In genomic region chr10:100167521-100168312, GRCh38 we compare ENCODE assay signal across 12 cellular contexts. TPM values are rescaled to one million over a fixed set of nuclear protein-coding genes. Genes with fewer than 3 reads are reported as not detected.
DNase-seq lines count a peak whose midpoint lies in the region; ATAC-seq and TF ChIP-seq lines count a peak whose summit lies in the region.
"Had no signal": no experiment of that assay in that cellular context is flagged by ENCODE, and none has a peak within 500 bp of the region (broad histone marks: within the 10 kb centered on the region; RNA-seq: fewer than 3 reads in every experiment).

No MANE protein-coding gene starts in this region.

- peaks cover 5% of the 10 kb centered on the region for H3K9me3 Mint-ChIP-seq in activated naive CD8-positive, alpha-beta T cell treated with anti-CD3 and anti-CD28 coated beads, Interleukin-2, amount 50 U/mL, for 24 hours

- H3K79me1 ChIP-seq in mesenchymal stem cell (replicated peaks; ENCODE audit: low read length, poor library complexity, severe bottlenecking): peaks cover 10% of the 10 kb centered on the region

- H2BK15ac ChIP-seq in mesenchymal stem cell (ENCODE audit: low read depth, poor library complexity, severe bottlenecking): no peak overlapping the region

- no peak overlapping the region for H3K18ac ChIP-seq in mesenchymal stem cell (ENCODE audit: low read depth in 1 of 2, low read length in 2 of 2)

- peak overlapping the region; percentile 19 for H3K27ac Mint-ChIP-seq in activated naive CD8-positive, alpha-beta T cell treated with anti-CD3 and anti-CD28 coated beads, Interleukin-2, amount 50 U/mL, for 24 hours

- H3K9ac ChIP-seq in mesenchymal stem cell (ENCODE audit: low read length): peak overlapping the region; percentile 28

- no peak overlapping the region for H2BK5ac ChIP-seq in mesenchymal stem cell (ENCODE audit: low read depth, low read length, poor library complexity, severe bottlenecking)

- H3K36me3 Mint-ChIP-seq in activated naive CD8-positive, alpha-beta T cell treated with anti-CD3 and anti-CD28 coated beads, Interleukin-2, amount 50 U/mL, for 24 hours (ENCODE audit: low read depth): peaks cover 58% of the 10 kb centered on the region

- no peak overlapping the region for H3K4me2 ChIP-seq in mesenchymal stem cell (ENCODE audit: low read length, poor library complexity, severe bottlenecking)
- H3K4me2 ChIP-seq: smooth muscle cell had no signal

- H3K4me1 ChIP-seq in left ventricle myocardium inferior (peaks cover 8% of the 10 kb centered on the region), mesenchymal stem cell (ENCODE audit: control insufficient read depth, insufficient read depth, low read depth, low read length) (peaks cover 1% of the 10 kb centered on the region)
- H3K4me1 ChIP-seq: ascending aorta, BE2C had no signal

- H2AFZ ChIP-seq in mesenchymal stem cell (ENCODE audit: low read depth, low read length): no peak overlapping the region

- no peak overlapping the region for H3K4ac ChIP-seq in mesenchymal stem cell (ENCODE audit: low read depth in 1 of 2, low read length in 2 of 2)

- no peak overlapping the region for H3K14ac ChIP-seq in mesenchymal stem cell (ENCODE audit: low read length in 2 of 2)

- intact Hi-C loops in left ventricle myocardium inferior (cut with micrococcal nuclease) (no loop called here), left ventricle myocardium superior (cut with micrococcal nuclease) (no loop called here)

- H3K23ac ChIP-seq in mesenchymal stem cell (ENCODE audit: low read length in 2 of 2): no peak overlapping the region

- H3K27me3 Mint-ChIP-seq in activated naive CD8-positive, alpha-beta T cell treated with anti-CD3 and anti-CD28 coated beads, Interleukin-2, amount 50 U/mL, for 24 hours: no peaks in the 10 kb centered on the region

- no peaks in the 10 kb centered on the region for H3K9me3 ChIP-seq in left ventricle myocardium inferior (replicated peaks)
- peaks cover 5% of the 10 kb centered on the region for H3K9me3 ChIP-seq in mesenchymal stem cell (ENCODE audit: control insufficient read depth, low read length)
- H3K9me3 ChIP-seq: ascending aorta, BE2C, left lung had no signal

- H3K27me3 ChIP-seq in left ventricle myocardium inferior (ENCODE audit: low read depth) (no peaks in the 10 kb centered on the region), mesenchymal stem cell (ENCODE audit: control insufficient read depth in 1 of 2, insufficient read depth in 1 of 2, low read length in 2 of 2) (no peaks in the 10 kb centered on the region)
- H3K27me3 ChIP-seq: ascending aorta, BE2C, left lung had no signal

- H3K36me3 ChIP-seq in left ventricle myocardium inferior: peaks cover 42% of the 10 kb centered on the region
- peaks cover 4 to 48% of the 10 kb centered on the region in 2 experiments for H3K36me3 ChIP-seq in mesenchymal stem cell (ENCODE audit: control insufficient read depth in 1 of 2, insufficient read depth in 2 of 2, low read depth in 1 of 2, low read length in 2 of 2)

- no peak overlapping the region for H4K91ac ChIP-seq in mesenchymal stem cell (ENCODE audit: low read length)

- DNase-seq in left ventricle myocardium inferior (no peak), left ventricle myocardium superior (no peak), mesenchymal stem cell (peak; percentile 26), NCI-H524 treated with DMSO at 0.1 percent for 48 hours (lab: John Stamatoyannopoulos, UW) (no peak), NCI-H2196 treated with DMSO at 0.1 percent for 48 hours (lab: John Stamatoyannopoulos, UW; ENCODE audit: unreplicated experiment) (no peak)
- DNase-seq in activated naive CD8-positive, alpha-beta T cell treated with anti-CD3 and anti-CD28 coated beads, Interleukin-2, amount 50 U/mL, for 24 hours: no peak
- no peak for DNase-seq in stimulated activated naive CD4-positive, alpha-beta T cell treated with Interleukin-2 at 50 U/mL for 16 hours (lab: John Stamatoyannopoulos, UW)
- DNase-seq: BE2C, left lung had no signal

- peaks cover 32% of the 10 kb centered on the region for H3K4me1 Mint-ChIP-seq in activated naive CD8-positive, alpha-beta T cell treated with anti-CD3 and anti-CD28 coated beads, Interleukin-2, amount 50 U/mL, for 24 hours

- no peak overlapping the region for H2BK120ac ChIP-seq in mesenchymal stem cell (ENCODE audit: low read depth, low read length)

- WGBS in mesenchymal stem cell: 97% methylated on average over 6 of the region's 7 CpGs

- H3K27ac ChIP-seq in left ventricle myocardium inferior (replicated peaks): peak overlapping the region; percentile 50
- H3K27ac ChIP-seq in mesenchymal stem cell (ENCODE audit: low read length, poor library complexity, severe bottlenecking): no peak overlapping the region
- H3K27ac ChIP-seq: ascending aorta had no signal

- H2AK5ac ChIP-seq in mesenchymal stem cell (ENCODE audit: low read length, severe bottlenecking): no peak overlapping the region

- H3K4me3 Mint-ChIP-seq in activated naive CD8-positive, alpha-beta T cell treated with anti-CD3 and anti-CD28 coated beads, Interleukin-2, amount 50 U/mL, for 24 hours: peak overlapping the region; percentile 44

- H2BK12ac ChIP-seq in mesenchymal stem cell (ENCODE audit: low read length in 2 of 2): no peak overlapping the region

- H3K4me3 ChIP-seq in left ventricle myocardium inferior (peak overlapping the region; percentile 30), mesenchymal stem cell (ENCODE audit: insufficient read depth in 1 of 2, low read depth in 1 of 2, low read length in 2 of 2) (no peak overlapping the region)
- H3K4me3 ChIP-seq: ascending aorta, left lung, smooth muscle cell had no signal

- TF ChIP-seq CTCF in left ventricle myocardium inferior (IDR thresholded peaks at IDR 0.05; ENCODE audit: borderline replicate concordance): no peak

- no peak overlapping the region for H4K8ac ChIP-seq in mesenchymal stem cell (ENCODE audit: low read length)

- no peak for ATAC-seq in left ventricle myocardium superior
- no peak for ATAC-seq in activated naive CD8-positive, alpha-beta T cell treated with anti-CD3 and anti-CD28 coated beads, Interleukin-2, amount 50 U/mL, for 24 hours
- no peak for ATAC-seq in HG02610 (IDR thresholded peaks at IDR 0.05; ENCODE audit: unreplicated experiment)
- ATAC-seq: left lung had no signal

RNA-seq across cellular contexts. Expression of gene ERLIN1, which starts 18.1 kb away (rescaled TPM):
- total RNA-seq in left ventricle myocardium inferior: 8.3 TPM
- total RNA-seq in left ventricle myocardium superior: 7.8 TPM
- 38.5 TPM for polyA plus RNA-seq in mesenchymal stem cell (2013, experiment 1 of 2)
- 39.0 TPM for polyA plus RNA-seq in mesenchymal stem cell (2013, experiment 2 of 2)
